ENCODE assay signal across 8 cellular contexts in genomic region chr6:1229808-1230207, GRCh38.
"Had no signal": no experiment of that assay in that cellular context is flagged by ENCODE, and none has a peak within 500 bp of the region (broad histone marks: within the 10 kb centered on the region; RNA-seq: fewer than 3 reads in every experiment).

No MANE protein-coding gene starts in this region.

- ATAC-seq: GM12878 had no signal

- DNase-seq: GDM1, GF-D8 had no signal

- FAIRE-seq: G401.6, GM12878, GM12891, GM12892, GM18507, GM19239 had no signal

- H3K4me3 ChIP-seq: GM12878 had no signal
